In the genomic region with DNA sequence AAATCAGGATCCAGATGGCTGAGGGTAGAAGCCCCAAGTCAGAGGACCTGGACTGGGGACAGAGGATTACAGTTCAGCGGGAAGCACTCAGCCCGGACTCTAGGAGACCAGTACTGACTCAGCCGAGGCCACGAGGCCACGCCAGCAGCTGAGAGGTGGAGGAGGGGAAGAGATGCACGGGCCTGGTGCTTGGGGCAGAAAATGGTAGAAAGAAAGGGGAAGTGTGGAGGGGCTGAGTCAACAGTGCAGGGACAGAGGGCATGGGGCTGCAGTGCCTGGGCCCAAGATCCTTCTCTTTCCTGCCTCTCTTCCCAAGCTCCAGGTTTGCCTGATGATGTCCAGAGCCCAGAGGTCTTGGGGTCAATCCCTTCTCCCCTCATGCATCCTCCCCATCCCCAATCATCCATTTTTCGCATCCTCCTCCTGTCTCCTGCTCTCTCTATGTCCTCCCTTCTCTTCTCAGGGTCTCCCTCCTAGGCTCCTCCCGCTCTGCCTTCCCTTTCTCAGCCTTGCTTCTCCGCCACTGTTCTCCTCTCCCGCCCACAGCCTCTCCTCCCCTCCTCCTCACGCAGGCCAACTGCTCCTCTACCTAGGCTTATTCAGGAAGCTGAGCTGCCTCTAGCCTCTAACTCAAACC, we compare ENCODE assay signal across 8 cellular contexts. TPM values are rescaled to one million over a fixed set of nuclear protein-coding genes. Genes with fewer than 3 reads are reported as not detected.
A peak's percentile ranks its signal among the peaks of the same experiment; 100 is the strongest.
DNase-seq lines count a peak whose midpoint lies in the region; ATAC-seq lines count a peak whose summit lies in the region.

No MANE protein-coding gene starts in this region.

- H3K9me3 ChIP-seq in BLaER1 = no peaks in the 10 kb centered on the region
- H3K9me3 ChIP-seq in skeletal muscle satellite cell (replicated peaks; ENCODE audit: low read length) = no peaks in the 10 kb centered on the region

- H3K9ac ChIP-seq in BLaER1 (peak overlapping the region; percentile 72), skeletal muscle satellite cell (ENCODE audit: low read depth, low read length) (peak overlapping the region; percentile 57)

- peaks cover 100% of the 10 kb centered on the region for H4K20me1 ChIP-seq in BLaER1

- peak; percentile 94 for DNase-seq in NOMO-1 treated with dmso at 0.1 percent for 144 hours (lab: John Stamatoyannopoulos, UW; ENCODE audit: unreplicated experiment)
- peak in 53 of 56 donors; percentile 20 to 84 (median 67) for DNase-seq in amygdala (lab: John Stamatoyannopoulos, UW)
- DNase-seq in hypothalamus (lab: John Stamatoyannopoulos, UW) = peak in 45 of 51 donors; percentile 9 to 84 (median 64)
- DNase-seq in NCI-H1092 (lab: John Stamatoyannopoulos, UW) = no peak
- no peak for DNase-seq in H4 (ENCODE audit: low spot score)

- peaks cover 98% of the 10 kb centered on the region for H3K4me1 ChIP-seq in BLaER1
- peaks cover 80% of the 10 kb centered on the region for H3K4me1 ChIP-seq in skeletal muscle satellite cell (ENCODE audit: control insufficient read depth, insufficient read depth, low read length)

- peak overlapping the region; percentile 99 for H3K27ac ChIP-seq in BLaER1

- H3K27me3 ChIP-seq in BLaER1 (no peaks in the 10 kb centered on the region), skeletal muscle satellite cell (ENCODE audit: control insufficient read depth, insufficient read depth, low read length) (no peaks in the 10 kb centered on the region)

- H3K36me3 ChIP-seq in BLaER1 (peaks cover 81% of the 10 kb centered on the region), skeletal muscle satellite cell (ENCODE audit: insufficient read depth, low read length) (peaks cover 49% of the 10 kb centered on the region)

- peak; percentile 43 for ATAC-seq in GM21526 (IDR thresholded peaks at IDR 0.05; ENCODE audit: low FRiP score, unreplicated experiment)

- H3K4me3 ChIP-seq in BLaER1 (peak overlapping the region; percentile 47; the same call in 1 of the 2 replicates), skeletal muscle satellite cell (ENCODE audit: low read length) (peak overlapping the region; percentile 51)

- H3K4me2 ChIP-seq in BLaER1 (peak overlapping the region; percentile 100), skeletal muscle satellite cell (ENCODE audit: low read length) (peak overlapping the region; percentile 72)

RNA-seq across cellular contexts. Expression of a gene that starts 7.7 kb away (rescaled TPM):
- total RNA-seq in skeletal muscle satellite cell (2012; rRNA removed) = 105 and 107 TPM in 2 replicates
- total RNA-seq in H4 (2014; rRNA removed; shearing (Covaris generic)) = 57.1 and 64.2 TPM in 2 replicates

RNA-seq across cellular contexts. Expression of a gene that starts 29.2 kb away (rescaled TPM):
- total RNA-seq in skeletal muscle satellite cell (2012; rRNA removed) = 0.44 TPM in 1 of 2 replicates, not detected in the other
- total RNA-seq in H4 (2014; rRNA removed; shearing (Covaris generic)) = not detected in 2 replicates

RNA-seq across cellular contexts. Expression of a gene that starts 36.4 kb away (rescaled TPM):
- 21.4 and 24.1 TPM in 2 replicates for total RNA-seq in skeletal muscle satellite cell (2012; rRNA removed)
- 14.9 and 22.3 TPM in 2 replicates for total RNA-seq in H4 (2014; rRNA removed; shearing (Covaris generic))

RNA-seq across cellular contexts. Expression of a gene that starts 50.1 kb away (rescaled TPM):
- total RNA-seq in skeletal muscle satellite cell (2012; rRNA removed) = 538 and 640 TPM in 2 replicates
- 874 and 1,103 TPM in 2 replicates for total RNA-seq in H4 (2014; rRNA removed; shearing (Covaris generic))

RNA-seq across cellular contexts. Expression of a gene that starts 59.5 kb away (rescaled TPM):
- total RNA-seq in skeletal muscle satellite cell (2012; rRNA removed) = 18.3 and 19.9 TPM in 2 replicates
- 45.8 and 46.5 TPM in 2 replicates for total RNA-seq in H4 (2014; rRNA removed; shearing (Covaris generic))

Comparison
In these comparisons a context has a peak if more than half of its experiments do, and no peak if none do; other contexts are left out.
1. DNase-seq: peak in NOMO-1 treated with dmso at 0.1 percent for 144 hours (single experiment), amygdala (53 of 56) and hypothalamus (45 of 51); none in NCI-H1092 (single experiment) and H4 (single experiment).